24 cellular contexts compared by ENCODE assay signal in the genomic region with DNA sequence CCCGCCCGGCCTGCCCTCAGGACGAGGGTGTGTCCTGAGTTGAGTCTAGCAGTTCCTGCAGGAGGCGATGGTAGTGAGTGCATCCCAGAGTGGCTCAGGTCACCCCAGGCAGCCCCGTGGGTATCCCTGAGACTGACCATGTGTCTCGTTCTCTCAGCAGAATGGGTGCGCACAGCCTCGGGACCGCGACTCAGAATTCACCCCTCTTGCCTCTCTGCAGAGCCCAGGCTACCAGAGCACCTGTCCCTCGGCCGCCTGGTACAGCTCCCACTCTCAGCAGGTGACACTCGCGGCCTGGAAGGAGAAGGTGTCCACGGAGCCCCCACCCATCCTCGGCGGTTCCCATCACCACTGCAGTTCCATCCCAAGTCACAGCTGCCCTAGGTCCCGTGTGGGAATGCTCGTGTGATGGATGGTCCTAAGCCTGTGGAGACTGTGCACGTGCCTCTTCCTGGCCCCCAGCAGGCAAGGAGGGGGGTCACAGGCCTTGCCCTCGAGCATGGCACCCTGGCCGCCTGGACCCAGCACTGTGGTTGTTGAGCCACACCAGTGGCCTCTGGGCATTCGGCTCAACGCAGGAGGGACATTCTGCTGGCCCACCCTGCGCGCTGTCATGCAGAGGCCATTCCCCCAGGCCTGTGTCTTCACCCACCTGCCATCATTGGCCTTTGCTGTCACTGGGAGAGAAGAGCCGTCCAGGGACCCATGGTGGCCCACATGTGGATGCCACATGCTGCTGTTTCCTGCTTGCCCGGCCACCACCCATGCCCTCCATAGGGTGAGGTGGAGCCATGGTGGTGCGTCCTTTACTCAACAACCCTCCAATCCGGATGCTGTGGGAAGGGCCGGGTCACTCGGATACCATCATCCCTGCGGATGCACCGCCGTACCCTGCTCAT.
DNase-seq lines count a peak whose midpoint lies in the region; ATAC-seq, FAIRE-seq and TF ChIP-seq lines count a peak whose summit lies in the region.
"Had no signal": no experiment of that assay in that cellular context is flagged by ENCODE, and none has a peak within 500 bp of the region (broad histone marks: within the 10 kb centered on the region; RNA-seq: fewer than 3 reads in every experiment).

No MANE protein-coding gene starts in this region.

- TF ChIP-seq POLR2A in spleen (IDR thresholded peaks at IDR 0.05) = no peak

- H3K36me3 ChIP-seq in RWPE2 (ENCODE audit: low read depth) = no peaks in the 10 kb centered on the region
- peaks cover 5 to 7% of the 10 kb centered on the region in 2 donors for H3K36me3 ChIP-seq in kidney (ENCODE audit: control insufficient read depth in 1 of 2, insufficient read depth in 2 of 2, low read length in 2 of 2)
- H3K36me3 ChIP-seq in spleen = peaks cover 0 to 83% (median 56%) of the 10 kb centered on the region in 6 donors

- H3K4me3 ChIP-seq in RWPE2 (ENCODE audit: severe bottlenecking) = no peak overlapping the region
- no peak overlapping the region for H3K4me3 ChIP-seq in kidney (ENCODE audit: low read length in 2 of 2)
- H3K4me3 ChIP-seq in spleen = no peak overlapping the region

- H3K27me3 ChIP-seq in RWPE2 (ENCODE audit: insufficient read depth, poor library complexity, severe bottlenecking) = no peaks in the 10 kb centered on the region
- H3K27me3 ChIP-seq in spleen (replicated peaks in 1 of 7) = no peaks in the 10 kb centered on the region

- no peak for FAIRE-seq in kidney (lab: Jason Lieb, UNC)

- no peak overlapping the region for H3K27ac ChIP-seq in RWPE2 (ENCODE audit: poor library complexity, severe bottlenecking)
- no peak overlapping the region for H3K27ac ChIP-seq in kidney (ENCODE audit: low read depth in 2 of 2, low read length in 2 of 2)
- no peak overlapping the region for H3K27ac ChIP-seq in spleen
- H3K27ac ChIP-seq: HL-60 had no signal

- TF ChIP-seq CTCF in RWPE2 (IDR thresholded peaks at IDR 0.05; ENCODE audit: poor library complexity, severe bottlenecking) (no peak), kidney (IDR thresholded peaks at IDR 0.05; ENCODE audit: borderline replicate concordance, extremely low read depth, insufficient read depth) (no peak), spleen (IDR thresholded peaks at IDR 0.05 in 8 of 11, conservative IDR thresholded peaks at IDR 0.05 in 3 of 11) (no peak)

- 93 to 96% (median 95%) methylated on average over 21 to 35 of the region's 35 CpGs for WGBS in spleen, 5 donors

- intact Hi-C loops in kidney (cut with DNase I) (no loop called here), spleen (cut with DNase I; ENCODE audit: low total_unique reads) (no loop called here), left cardiac atrium (cut with DNase I) (no loop called here)

- no peaks in the 10 kb centered on the region for H3K9me3 Mint-ChIP-seq in activated naive CD8-positive, alpha-beta T cell treated with anti-CD3 and anti-CD28 coated beads, Interleukin-2, amount 50 U/mL, for 24 hours
- H3K9me3 Mint-ChIP-seq in activated naive CD8-positive, alpha-beta T cell treated with anti-CD3 and anti-CD28 coated beads for 36 hours = no peaks in the 10 kb centered on the region
- H3K9me3 Mint-ChIP-seq: CD4-positive, CD25-positive, alpha-beta regulatory T cell had no signal

- no peak overlapping the region for H3K4me3 Mint-ChIP-seq in activated naive CD8-positive, alpha-beta T cell treated with anti-CD3 and anti-CD28 coated beads, Interleukin-2, amount 50 U/mL, for 24 hours
- no peak overlapping the region for H3K4me3 Mint-ChIP-seq in activated naive CD8-positive, alpha-beta T cell treated with anti-CD3 and anti-CD28 coated beads for 36 hours
- H3K4me3 Mint-ChIP-seq: CD4-positive, CD25-positive, alpha-beta regulatory T cell had no signal

- H3K4me1 ChIP-seq in RWPE2 (ENCODE audit: insufficient read depth, poor library complexity, severe bottlenecking) (no peaks in the 10 kb centered on the region), kidney (ENCODE audit: control insufficient read depth in 1 of 2, insufficient read depth in 1 of 2, low read depth in 1 of 2, low read length in 2 of 2) (peaks cover 9 to 11% of the 10 kb centered on the region in 2 donors), spleen (peaks cover 0 to 12% (median 7%) of the 10 kb centered on the region in 6 donors)

- no peaks in the 10 kb centered on the region for H3K9me3 ChIP-seq in RWPE2 (ENCODE audit: severe bottlenecking)
- no peaks in the 10 kb centered on the region for H3K9me3 ChIP-seq in kidney (ENCODE audit: control insufficient read depth in 1 of 2, low read length in 2 of 2)
- no peaks in the 10 kb centered on the region for H3K9me3 ChIP-seq in spleen

- H3K27me3 Mint-ChIP-seq in activated naive CD8-positive, alpha-beta T cell treated with anti-CD3 and anti-CD28 coated beads, Interleukin-2, amount 50 U/mL, for 24 hours = no peaks in the 10 kb centered on the region
- no peaks in the 10 kb centered on the region for H3K27me3 Mint-ChIP-seq in activated naive CD8-positive, alpha-beta T cell treated with anti-CD3 and anti-CD28 coated beads for 36 hours
- H3K27me3 Mint-ChIP-seq: CD4-positive, CD25-positive, alpha-beta regulatory T cell had no signal

- H3K4me1 Mint-ChIP-seq in activated naive CD8-positive, alpha-beta T cell treated with anti-CD3 and anti-CD28 coated beads, Interleukin-2, amount 50 U/mL, for 24 hours = no peaks in the 10 kb centered on the region
- no peaks in the 10 kb centered on the region for H3K4me1 Mint-ChIP-seq in activated naive CD8-positive, alpha-beta T cell treated with anti-CD3 and anti-CD28 coated beads for 36 hours

- no peak overlapping the region for H3K27ac Mint-ChIP-seq in activated naive CD8-positive, alpha-beta T cell treated with anti-CD3 and anti-CD28 coated beads, Interleukin-2, amount 50 U/mL, for 24 hours
- H3K27ac Mint-ChIP-seq in activated naive CD8-positive, alpha-beta T cell treated with anti-CD3 and anti-CD28 coated beads for 36 hours = no peak overlapping the region

- no peak overlapping the region for H3K9ac ChIP-seq in kidney (ENCODE audit: low read length in 2 of 2)

- ATAC-seq in activated naive CD8-positive, alpha-beta T cell treated with anti-CD3 and anti-CD28 coated beads, Interleukin-2, amount 50 U/mL, for 24 hours = peak; percentile 5
- no peak for ATAC-seq in RWPE2 (ENCODE audit: low read depth)
- ATAC-seq in GM18909 (IDR thresholded peaks at IDR 0.05; ENCODE audit: poor library complexity, unreplicated experiment) = no peak
- no peak for ATAC-seq in left cardiac atrium
- ATAC-seq: HCT116 had no signal

- no peak for DNase-seq in activated naive CD8-positive, alpha-beta T cell treated with anti-CD3 and anti-CD28 coated beads, Interleukin-2, amount 50 U/mL, for 24 hours
- DNase-seq in activated naive CD8-positive, alpha-beta T cell treated with anti-CD3 and anti-CD28 coated beads for 36 hours = no peak
- DNase-seq in RWPE2 (ENCODE audit: low spot score) (peak; percentile 55), kidney (peak; percentile 54), spleen (peak; percentile 61), hippocampal formation (lab: John Stamatoyannopoulos, UW) (no peak), left cardiac atrium (no peak)
- DNase-seq: 8988T; ACHN; CD4-positive, CD25-positive, alpha-beta regulatory T cell; DMS153; DND-41; NCI-H1048; NCI-H1417; NCI-H1694 treated with DMSO at 0.1 percent for 48 hours; NCI-H2081; NCI-H2227 treated with DMSO at 0.1 percent for 48 hours; NCI-H510A; NCI-H69; RPMI8226; SHP77 treated with DMSO at 0.1 percent for 48 hours had no signal

- peaks cover 2% of the 10 kb centered on the region for H3K36me3 Mint-ChIP-seq in activated naive CD8-positive, alpha-beta T cell treated with anti-CD3 and anti-CD28 coated beads, Interleukin-2, amount 50 U/mL, for 24 hours (ENCODE audit: low read depth)
- H3K36me3 Mint-ChIP-seq in activated naive CD8-positive, alpha-beta T cell treated with anti-CD3 and anti-CD28 coated beads for 36 hours = peaks cover 6% of the 10 kb centered on the region

Comparison
In these comparisons a context has a peak if more than half of its experiments do, and no peak if none do; other contexts are left out.
1. DNase-seq: peak in RWPE2 (single experiment), kidney (single experiment) and spleen (single experiment); none in activated naive CD8-positive, alpha-beta T cell treated with anti-CD3 and anti-CD28 coated beads, Interleukin-2, amount 50 U/mL, for 24 hours (single experiment), activated naive CD8-positive, alpha-beta T cell treated with anti-CD3 and anti-CD28 coated beads for 36 hours (single experiment), hippocampal formation (0 of 2) and left cardiac atrium (single experiment).